Comparison of ENCODE assay signal across 8 cellular contexts in genomic region chr9:104746798-104747197, GRCh38. TPM values are rescaled to one million over a fixed set of nuclear protein-coding genes. Genes with fewer than 3 reads are reported as not detected.
DNase-seq lines count a peak whose midpoint lies in the region; ATAC-seq, FAIRE-seq and TF ChIP-seq lines count a peak whose summit lies in the region.

No MANE protein-coding gene starts in this region.

- peaks cover 32% of the 10 kb centered on the region for H3K4me1 ChIP-seq in DND-41 (ENCODE audit: insufficient read depth, low read length)
- H3K4me1 ChIP-seq in OCI-LY7 (ENCODE audit: insufficient read depth, low read length, poor library complexity, severe bottlenecking) = peaks cover 43% of the 10 kb centered on the region
- peaks cover 2% of the 10 kb centered on the region for H3K4me1 ChIP-seq in endodermal cell (ENCODE audit: control insufficient read depth, insufficient read depth, low read length)
- peaks cover 0 to 15% (median 0%) of the 10 kb centered on the region in 3 donors for H3K4me1 ChIP-seq in pancreas

- peaks cover 28% of the 10 kb centered on the region for H3K4me1 Mint-ChIP-seq in endodermal cell

- H3K36me3 Mint-ChIP-seq in endodermal cell (ENCODE audit: low read depth) = peaks cover 2% of the 10 kb centered on the region

- H3K4me2 ChIP-seq in DND-41 (ENCODE audit: insufficient read depth, low read length) (peak overlapping the region; percentile 78), OCI-LY7 (ENCODE audit: low read length) (peak overlapping the region; percentile 97)

- H3K4me3 ChIP-seq in DND-41 (ENCODE audit: low read depth in 1 of 2, low read length in 2 of 2) (peak overlapping the region; percentile 68 to 73; a peak in 3 of 4 replicates), OCI-LY7 (ENCODE audit: low read depth, low read length, poor library complexity, severe bottlenecking) (peak overlapping the region; percentile 93), endodermal cell (ENCODE audit: low read length) (peak overlapping the region; percentile 90), pancreas (peak overlapping the region in 3 of 4 donors; percentile 78 to 80 (median 78))

- peaks cover 4% of the 10 kb centered on the region for H3K36me3 ChIP-seq in DND-41 (ENCODE audit: insufficient read depth, low read length)
- peaks cover 13% of the 10 kb centered on the region for H3K36me3 ChIP-seq in OCI-LY7 (ENCODE audit: insufficient read depth, low read length)
- H3K36me3 ChIP-seq in endodermal cell (ENCODE audit: control insufficient read depth, insufficient read depth, low read length) = peaks cover 6% of the 10 kb centered on the region
- no peaks in the 10 kb centered on the region for H3K36me3 ChIP-seq in pancreas

- H2AFZ ChIP-seq in DND-41 (ENCODE audit: low read depth, low read length) (peak overlapping the region; percentile 79), OCI-LY7 (ENCODE audit: low read length) (peak overlapping the region; percentile 82)

- H3K79me2 ChIP-seq in DND-41 (ENCODE audit: insufficient read depth, low read length) (peaks cover 14% of the 10 kb centered on the region), OCI-LY7 (ENCODE audit: insufficient read depth, low read depth, low read length) (peaks cover 34% of the 10 kb centered on the region; the same call in 1 of the 2 replicates)

- WGBS in endodermal cell (ENCODE audit: insufficient coverage in 1 of 2, insufficient read length in 1 of 2), 2 experiments = 44 to 46% methylated on average over 1 of the region's 1 CpG
- 3 to 4% methylated on average over 1 of the region's 1 CpG for WGBS in pancreas, 2 donors

- no peaks in the 10 kb centered on the region for H3K9me2 ChIP-seq in OCI-LY7 (ENCODE audit: insufficient read depth, low read length)

- no peaks in the 10 kb centered on the region for H3K9me3 Mint-ChIP-seq in endodermal cell

- H3K9ac ChIP-seq in DND-41 (ENCODE audit: low read depth, low read length) (peak overlapping the region; percentile 80), endodermal cell (ENCODE audit: extremely low read depth, low read length, poor library complexity, severe bottlenecking) (no peak overlapping the region)

- FAIRE-seq in pancreas (lab: Jason Lieb, UNC) = no peak

- DNase-seq in DND-41 = no peak
- peak; percentile 9 for DNase-seq in OCI-LY7 (ENCODE audit: low spot score)
- no peak for DNase-seq in endodermal cell
- DNase-seq in pancreas = no peak
- no peak for DNase-seq in NCI-H1092 treated with DMSO at 0.1 percent for 48 hours (lab: John Stamatoyannopoulos, UW)
- DNase-seq in NCI-H774 (lab: John Stamatoyannopoulos, UW) = no peak

- POLR2A ChIA-PET in OCI-LY7 (lab: Charles Lee) = interaction anchor here (0.6 to 4.3 kb wide), 12 partner anchors 9 to 658 kb away, joined by 3 to 52 read pairs (median 8); partner anchors contain the start of gene SMC2

- BruUV-seq in OCI-LY7 (replicated peaks; lab: Mats Ljungman, UMichigan) = no TSS peak

- H3K9me3 ChIP-seq in DND-41 (ENCODE audit: insufficient read depth, low read length, severe bottlenecking) (no peaks in the 10 kb centered on the region), OCI-LY7 (ENCODE audit: low read length) (no peaks in the 10 kb centered on the region), endodermal cell (ENCODE audit: control insufficient read depth, low read length) (no peaks in the 10 kb centered on the region), pancreas (no peaks in the 10 kb centered on the region)

- ATAC-seq in DND-41 (ENCODE audit: insufficient read depth, low read depth) = no peak
- ATAC-seq in pancreas = no peak
- no peak for ATAC-seq in GM21515 (IDR thresholded peaks at IDR 0.05; ENCODE audit: unreplicated experiment)
- ATAC-seq in GM19328 (IDR thresholded peaks at IDR 0.05; ENCODE audit: unreplicated experiment) = no peak

- CTCF ChIA-PET in OCI-LY7 (lab: Charles Lee; ENCODE audit: unreplicated experiment) = no interaction called here

- peak overlapping the region; percentile 90 for H3K27ac ChIP-seq in DND-41 (ENCODE audit: low read length)
- H3K27ac ChIP-seq in OCI-LY7 (ENCODE audit: low read depth, low read length, poor library complexity, severe bottlenecking) = peak overlapping the region; percentile 78
- no peak overlapping the region for H3K27ac ChIP-seq in endodermal cell (ENCODE audit: low read depth, low read length)
- H3K27ac ChIP-seq in pancreas = peak overlapping the region; percentile 80 to 93 (median 86)

- H3K4me3 Mint-ChIP-seq in endodermal cell = peak overlapping the region; percentile 73

- peak overlapping the region; percentile 85 for H3K27ac Mint-ChIP-seq in endodermal cell

- H4K20me1 ChIP-seq in DND-41 (ENCODE audit: insufficient read depth, low read length) (no peaks in the 10 kb centered on the region), OCI-LY7 (ENCODE audit: insufficient read depth, low read length) (no peaks in the 10 kb centered on the region)

- H3K27me3 Mint-ChIP-seq in endodermal cell (ENCODE audit: insufficient read depth) = no peaks in the 10 kb centered on the region

- H3K27me3 ChIP-seq in DND-41 (ENCODE audit: insufficient read depth, low read length, poor library complexity) = no peaks in the 10 kb centered on the region
- peaks cover 5% of the 10 kb centered on the region for H3K27me3 ChIP-seq in endodermal cell (ENCODE audit: control insufficient read depth, insufficient read depth, low read length, poor library complexity, severe bottlenecking)
- H3K27me3 ChIP-seq in pancreas = no peaks in the 10 kb centered on the region

- intact Hi-C loops in OCI-LY7 (cut with micrococcal nuclease; ENCODE audit: unreplicated experiment) (loop anchor here (5.0 to 10.0 kb wide), 2 partner anchors 654 to 948 kb away; partner anchors contain the start of genes SMC2 and TMEM38B), pancreas (cut with DNase I) (no loop called here)

- TF ChIP-seq CTCF in DND-41 (IDR thresholded peaks at IDR 0.05; ENCODE audit: borderline replicate concordance, extremely low read depth, low read length, poor library complexity, severe bottlenecking) = no peak
- no peak for TF ChIP-seq CTCF in OCI-LY7 (conservative IDR thresholded peaks at IDR 0.05; ENCODE audit: low read length)
- TF ChIP-seq CTCF in endodermal cell (conservative IDR thresholded peaks at IDR 0.05) = no peak
- TF ChIP-seq CTCF in pancreas (IDR thresholded peaks at IDR 0.05) = no peak

RNA-seq across cellular contexts. Expression of gene NIPSNAP3A, which starts 0.7 kb away (rescaled TPM):
- total RNA-seq in OCI-LY7 (2014; rRNA removed; shearing (Covaris generic)) = 20.2 and 25.2 TPM in 2 replicates
- total RNA-seq in OCI-LY7 (2022) = 24.3 and 25.2 TPM in 2 replicates
- 10 to 100 TPM; 18.8 to 20.5 TPM for total RNA-seq in endodermal cell
- polyA plus RNA-seq in endodermal cell (2013, experiment 1 of 2) = 26.0 TPM
- 26.3 TPM for polyA plus RNA-seq in endodermal cell (2013, experiment 2 of 2)
- total RNA-seq in pancreas = 10 to 100 TPM in 2 of 6 donors, 1 to 10 TPM in 4; 4.1 to 13.4 (median 7.3) TPM
- 10 to 100 TPM in 1 of 2 donors, 1 to 10 TPM in 1; 7.4 to 22.9 TPM for polyA plus RNA-seq in pancreas

RNA-seq across cellular contexts. Expression of gene NIPSNAP3B, which starts 17.1 kb away (rescaled TPM):
- 0.28 and 0.31 TPM in 2 replicates for total RNA-seq in OCI-LY7 (2014; rRNA removed; shearing (Covaris generic))
- total RNA-seq in OCI-LY7 (2022) = 0.52 and 1.1 TPM in 2 replicates
- 1 to 10 TPM in 1 of 2 donors, under 1 TPM in 1; 0.91 to 1.7 TPM for total RNA-seq in endodermal cell
- 2.2 TPM for polyA plus RNA-seq in endodermal cell (2013, experiment 1 of 2)
- 2.6 TPM for polyA plus RNA-seq in endodermal cell (2013, experiment 2 of 2)
- 1 to 10 TPM; 1.3 to 2.4 (median 1.9) TPM for total RNA-seq in pancreas
- 1 to 10 TPM; 2.4 to 4.3 TPM for polyA plus RNA-seq in pancreas

RNA-seq across cellular contexts. Expression of gene OR13D1, which starts 52.5 kb away (rescaled TPM):
- total RNA-seq in OCI-LY7 (2014; rRNA removed; shearing (Covaris generic)) = not detected in 2 replicates
- total RNA-seq in OCI-LY7 (2022) = not detected in 2 replicates
- total RNA-seq in endodermal cell = not detected
- not detected for polyA plus RNA-seq in endodermal cell (2013, experiment 1 of 2)
- not detected for polyA plus RNA-seq in endodermal cell (2013, experiment 2 of 2)
- total RNA-seq in pancreas = not detected
- not detected for polyA plus RNA-seq in pancreas
